In genomic region chr1:198775606-198776005, GRCh38 we compare ENCODE assay signal across 14 cellular contexts.
A peak's percentile ranks its signal among the peaks of the same experiment; 100 is the strongest.
DNase-seq lines count a peak whose midpoint lies in the region; ATAC-seq and TF ChIP-seq lines count a peak whose summit lies in the region.
"Had no signal": no experiment of that assay in that cellular context is flagged by ENCODE, and none has a peak within 500 bp of the region (broad histone marks: within the 10 kb centered on the region; RNA-seq: fewer than 3 reads in every experiment).

No MANE protein-coding gene starts in this region.

- intact Hi-C loops in left cardiac atrium (cut with DNase I): no loop called here

- H3K4me3 ChIP-seq in right atrium auricular region (no peak overlapping the region), cardiac fibroblast (replicated peaks in 1 of 2; ENCODE audit: low read depth in 2 of 2, low read length in 2 of 2) (no peak overlapping the region)
- H3K4me3 ChIP-seq: gastroesophageal sphincter, tibial artery had no signal

- TF ChIP-seq CTCF in right atrium auricular region (IDR thresholded peaks at IDR 0.05) (no peak), cardiac fibroblast (IDR thresholded peaks at IDR 0.05; ENCODE audit: low read depth, low read length) (no peak)

- ATAC-seq in left cardiac atrium (no peak), GM21423 (IDR thresholded peaks at IDR 0.05; ENCODE audit: unreplicated experiment) (no peak), GM19035 (IDR thresholded peaks at IDR 0.05; ENCODE audit: unreplicated experiment) (no peak)
- ATAC-seq: gastroesophageal sphincter had no signal

- no peaks in the 10 kb centered on the region for H3K9me3 ChIP-seq in right atrium auricular region
- H3K9me3 ChIP-seq: gastroesophageal sphincter, tibial artery had no signal

- DNase-seq in right atrium auricular region (ENCODE audit: low spot score) (no peak), left cardiac atrium (no peak), cardiac fibroblast (ENCODE audit: low read depth in 2 of 2) (peak; percentile 47 to 56), myocyte (ENCODE audit: low read depth) (peak; percentile 66), GOT3 (lab: John Stamatoyannopoulos, UW) (no peak), medulla oblongata (ENCODE audit: extremely low spot score) (no peak)
- DNase-seq: activated CD4-positive, alpha-beta T cell treated with anti-CD3 and anti-CD28 coated beads, Interleukin-2, amount 50 U/mL, for 4 hours; activated effector memory CD4-positive, alpha-beta T cell treated with Interleukin-2 at 50 U/mL for 16 hours; cerebellar nuclear complex; NCI-H1417 treated with DMSO at 0.1 percent for 48 hours had no signal

- H3K27ac ChIP-seq in right atrium auricular region: peak overlapping the region; percentile 70 to 76
- H3K27ac ChIP-seq: tibial artery had no signal

- no peaks in the 10 kb centered on the region for H3K27me3 ChIP-seq in right atrium auricular region
- H3K27me3 ChIP-seq: gastroesophageal sphincter, tibial artery had no signal

- no peaks in the 10 kb centered on the region for H3K4me1 ChIP-seq in right atrium auricular region
- H3K4me1 ChIP-seq: gastroesophageal sphincter, tibial artery had no signal

- H3K36me3 ChIP-seq in right atrium auricular region: no peaks in the 10 kb centered on the region
- H3K36me3 ChIP-seq: gastroesophageal sphincter, tibial artery had no signal

Comparison
In these comparisons a context has a peak if more than half of its experiments do, and no peak if none do; other contexts are left out.
1. DNase-seq: peak in cardiac fibroblast (2 of 2) and myocyte (single experiment); none in right atrium auricular region (single experiment), left cardiac atrium (single experiment), GOT3 (single experiment) and medulla oblongata (single experiment).